Comparison of ENCODE assay signal across 8 cellular contexts in genomic region chr15:85649372-85649771, GRCh38.
DNase-seq lines count a peak whose midpoint lies in the region; ATAC-seq and TF ChIP-seq lines count a peak whose summit lies in the region.

No MANE protein-coding gene starts in this region.

- no peaks in the 10 kb centered on the region for H3K27me3 Mint-ChIP-seq in activated CD8-positive, alpha-beta T cell treated with anti-CD3 and anti-CD28 coated beads, Interleukin-2, amount 10 ng/mL, durations not matched to agents 7 days and 5 days (ENCODE audit: low read depth)
- H3K27me3 Mint-ChIP-seq in glutamatergic neuron (ENCODE audit: unreplicated experiment), result peaks cover under 1% of the 10 kb centered on the region

- TF ChIP-seq CTCF in HL-60 (IDR thresholded peaks at IDR 0.05; ENCODE audit: insufficient read depth, low read length) (no peak), glutamatergic neuron (IDR thresholded peaks at IDR 0.05; ENCODE audit: partially characterized antibody, unreplicated experiment) (no peak)

- H3K4me3 ChIP-seq in HL-60 (replicated peaks; ENCODE audit: insufficient read depth, low read length), result no peak overlapping the region

- peaks cover 41% of the 10 kb centered on the region for H3K4me1 Mint-ChIP-seq in activated CD8-positive, alpha-beta T cell treated with anti-CD3 and anti-CD28 coated beads, Interleukin-2, amount 10 ng/mL, durations not matched to agents 7 days and 5 days (ENCODE audit: low read depth)
- peaks cover 6% of the 10 kb centered on the region for H3K4me1 Mint-ChIP-seq in glutamatergic neuron (ENCODE audit: low read depth, unreplicated experiment)

- ATAC-seq in activated CD8-positive, alpha-beta T cell treated with anti-CD3 and anti-CD28 coated beads, Interleukin-2, amount 10 ng/mL, durations not matched to agents 7 days and 5 days, result peak; percentile 40
- ATAC-seq in HG02840 (IDR thresholded peaks at IDR 0.05; ENCODE audit: low FRiP score, unreplicated experiment), result no peak

- H3K27ac ChIP-seq in HL-60 (replicated peaks), result peak overlapping the region; percentile 44; the same call in 1 of the 2 replicates

- no peaks in the 10 kb centered on the region for H3K27me3 ChIP-seq in HL-60 (ENCODE audit: insufficient read depth, poor library complexity, severe bottlenecking)

- H3K9me3 Mint-ChIP-seq in activated CD8-positive, alpha-beta T cell treated with anti-CD3 and anti-CD28 coated beads, Interleukin-2, amount 10 ng/mL, durations not matched to agents 7 days and 5 days (ENCODE audit: insufficient read depth), result no peaks in the 10 kb centered on the region
- H3K9me3 Mint-ChIP-seq in glutamatergic neuron (ENCODE audit: unreplicated experiment), result peaks cover 2% of the 10 kb centered on the region

- H3K36me3 Mint-ChIP-seq in activated CD8-positive, alpha-beta T cell treated with anti-CD3 and anti-CD28 coated beads, Interleukin-2, amount 10 ng/mL, durations not matched to agents 7 days and 5 days (ENCODE audit: low read depth), result peaks cover 34% of the 10 kb centered on the region
- H3K36me3 Mint-ChIP-seq in glutamatergic neuron (ENCODE audit: unreplicated experiment), result no peaks in the 10 kb centered on the region

- H3K27ac Mint-ChIP-seq in activated CD8-positive, alpha-beta T cell treated with anti-CD3 and anti-CD28 coated beads, Interleukin-2, amount 10 ng/mL, durations not matched to agents 7 days and 5 days, result peak overlapping the region; percentile 85
- peak overlapping the region; percentile 72 for H3K27ac Mint-ChIP-seq in glutamatergic neuron (ENCODE audit: unreplicated experiment)

- peak overlapping the region; percentile 1 for H3K4me3 Mint-ChIP-seq in activated CD8-positive, alpha-beta T cell treated with anti-CD3 and anti-CD28 coated beads, Interleukin-2, amount 10 ng/mL, durations not matched to agents 7 days and 5 days
- no peak overlapping the region for H3K4me3 Mint-ChIP-seq in glutamatergic neuron (ENCODE audit: unreplicated experiment)

- DNase-seq in AG20443 (ENCODE audit: low spot score) (peak; percentile 65), HL-60 (ENCODE audit: low read depth in 1 of 2, low spot score in 1 of 2) (peak; percentile 45 to 51), glutamatergic neuron (no peak), DMS79 (lab: John Stamatoyannopoulos, UW) (no peak), NCI-H1048 (lab: John Stamatoyannopoulos, UW) (no peak)
- peak; percentile 57 for DNase-seq in activated CD8-positive, alpha-beta T cell treated with anti-CD3 and anti-CD28 coated beads, Interleukin-2, amount 10 ng/mL, durations not matched to agents 7 days and 5 days
- peak in 2 of 3 donors; percentile 34 to 44 for DNase-seq in stimulated activated CD4-positive, alpha-beta T cell treated with anti-CD3 and anti-CD28 coated beads, TNF-alpha, amount 100 ng/mL, for 48 hours (ENCODE audit: low read depth in 3 of 3)

- POLR2A ChIA-PET in activated CD8-positive, alpha-beta T cell treated with anti-CD3 and anti-CD28 coated beads, Interleukin-2, amount 10 ng/mL, durations not matched to agents 7 days and 5 days (lab: Charles Lee), result interaction anchor here (0.5 to 2.1 kb wide), 5 partner anchors 8 to 40 kb away, joined by 3 to 5 read pairs (median 3); no protein-coding TSS in a partner anchor

- CTCF ChIA-PET in activated CD8-positive, alpha-beta T cell treated with anti-CD3 and anti-CD28 coated beads, Interleukin-2, amount 10 ng/mL, durations not matched to agents 7 days and 5 days (lab: Charles Lee), result interaction anchor here (1.4 kb wide), 1 partner anchor 33 kb away, joined by 4 read pairs; no protein-coding TSS in a partner anchor

Comparison
In these comparisons a context has a peak if more than half of its experiments do, and no peak if none do; other contexts are left out.
1. DNase-seq: peak in AG20443 (single experiment), HL-60 (2 of 2), activated CD8-positive, alpha-beta T cell treated with anti-CD3 and anti-CD28 coated beads, Interleukin-2, amount 10 ng/mL, durations not matched to agents 7 days and 5 days (single experiment) and stimulated activated CD4-positive, alpha-beta T cell treated with anti-CD3 and anti-CD28 coated beads, TNF-alpha, amount 100 ng/mL, for 48 hours (2 of 3); none in glutamatergic neuron (single experiment), DMS79 (single experiment) and NCI-H1048 (single experiment).